10 cellular contexts compared by ENCODE assay signal in genomic region chr6:11606287-11606686, GRCh38.
A peak's percentile ranks its signal among the peaks of the same experiment; 100 is the strongest.
DNase-seq lines count a peak whose midpoint lies in the region; ATAC-seq, FAIRE-seq and TF ChIP-seq lines count a peak whose summit lies in the region.
"Had no signal": no experiment of that assay in that cellular context is flagged by ENCODE, and none has a peak within 500 bp of the region (broad histone marks: within the 10 kb centered on the region; RNA-seq: fewer than 3 reads in every experiment).

No MANE protein-coding gene starts in this region.

- no peak for TF ChIP-seq POLR2A in suprapubic skin (IDR thresholded peaks at IDR 0.05)

- ATAC-seq in HG03025 (IDR thresholded peaks at IDR 0.05; ENCODE audit: low FRiP score, unreplicated experiment) (no peak), HG03432 (IDR thresholded peaks at IDR 0.05; ENCODE audit: unreplicated experiment) (no peak)

- H3K9ac ChIP-seq in mesendoderm (ENCODE audit: low read length) = no peak overlapping the region
- H3K9ac ChIP-seq: SK-N-SH had no signal

- TF ChIP-seq CTCF in coronary artery (IDR thresholded peaks at IDR 0.05) (no peak), suprapubic skin (IDR thresholded peaks at IDR 0.05) (no peak)

- H3K18ac ChIP-seq in mesendoderm (ENCODE audit: low read length) = peak overlapping the region; percentile 16

- FAIRE-seq in HTR-8/SVneo (lab: Jason Lieb, UNC) = no peak

- peak overlapping the region; percentile 79 for H4K8ac ChIP-seq in mesendoderm (ENCODE audit: low read depth, low read length)

- H3K4ac ChIP-seq in mesendoderm (ENCODE audit: low read depth, low read length) = peak overlapping the region; percentile 43

- H3K36me3 ChIP-seq in mesendoderm (ENCODE audit: control insufficient read depth, insufficient read depth, low read length) (no peaks in the 10 kb centered on the region), suprapubic skin (no peaks in the 10 kb centered on the region)

- no peak overlapping the region for H2BK120ac ChIP-seq in mesendoderm (ENCODE audit: low read depth, low read length)

- no peak overlapping the region for H2AK5ac ChIP-seq in mesendoderm (ENCODE audit: low read length)

- H4K5ac ChIP-seq in mesendoderm (ENCODE audit: low read length) = no peak overlapping the region

- no peak overlapping the region for H3K4me3 ChIP-seq in coronary artery
- no peak overlapping the region for H3K4me3 ChIP-seq in mesendoderm (ENCODE audit: low read length)
- no peak overlapping the region for H3K4me3 ChIP-seq in suprapubic skin

- H3K9me3 ChIP-seq in suprapubic skin = no peaks in the 10 kb centered on the region
- H3K9me3 ChIP-seq: SK-N-SH had no signal

- no peaks in the 10 kb centered on the region for H3K79me1 ChIP-seq in mesendoderm (ENCODE audit: low read length)

- H3K79me2 ChIP-seq in mesendoderm (ENCODE audit: control insufficient read depth, insufficient read depth, low read length) = no peaks in the 10 kb centered on the region

- H3K4me1 ChIP-seq in mesendoderm (ENCODE audit: control insufficient read depth, low read depth, low read length) = peaks cover 2% of the 10 kb centered on the region
- peaks cover 31% of the 10 kb centered on the region for H3K4me1 ChIP-seq in suprapubic skin

- H3K27me3 ChIP-seq in mesendoderm (ENCODE audit: insufficient read depth, low read length, poor library complexity) = no peaks in the 10 kb centered on the region
- no peaks in the 10 kb centered on the region for H3K27me3 ChIP-seq in suprapubic skin

- WGBS in mesendoderm (ENCODE audit: extremely low coverage, insufficient coverage, low lambda C conversion rate) = no CpG with 5 or more reads among the region's 7 CpGs
- WGBS in suprapubic skin = 39% methylated on average over 7 of the region's 7 CpGs

- no peak overlapping the region for H2BK15ac ChIP-seq in mesendoderm (replicated peaks; ENCODE audit: low read depth)

- no peak overlapping the region for H3K23ac ChIP-seq in mesendoderm (ENCODE audit: low read length)

- H3K56ac ChIP-seq in mesendoderm (ENCODE audit: low read length) = no peak overlapping the region

- H3K27ac ChIP-seq in coronary artery (peak overlapping the region; percentile 40 to 71), mesendoderm (ENCODE audit: low read depth, low read length) (no peak overlapping the region), suprapubic skin (peak overlapping the region; percentile 39)

- H2BK5ac ChIP-seq in mesendoderm (ENCODE audit: low read length) = no peak overlapping the region

- peak; percentile 69 for DNase-seq in NCI-H2029 (lab: John Stamatoyannopoulos, UW)
- DNase-seq in coronary artery (ENCODE audit: low spot score) = no peak
- no peak for DNase-seq in mesendoderm
- no peak for DNase-seq in suprapubic skin (ENCODE audit: low spot score in 2 of 2)
- DNase-seq in HTR-8/SVneo (ENCODE audit: insufficient read length, low spot score) = no peak
- DNase-seq: activated CD4-positive, CD25-positive, alpha-beta regulatory T cell; CD8-positive, alpha-beta memory T cell; SK-N-SH had no signal

- H3K4me2 ChIP-seq in mesendoderm (ENCODE audit: low read length) = no peak overlapping the region
- H3K4me2 ChIP-seq: SK-N-SH had no signal

- TF ChIP-seq EP300 in suprapubic skin (IDR thresholded peaks at IDR 0.05) = no peak
